Comparison of ENCODE assay signal across 8 cellular contexts in the genomic region with DNA sequence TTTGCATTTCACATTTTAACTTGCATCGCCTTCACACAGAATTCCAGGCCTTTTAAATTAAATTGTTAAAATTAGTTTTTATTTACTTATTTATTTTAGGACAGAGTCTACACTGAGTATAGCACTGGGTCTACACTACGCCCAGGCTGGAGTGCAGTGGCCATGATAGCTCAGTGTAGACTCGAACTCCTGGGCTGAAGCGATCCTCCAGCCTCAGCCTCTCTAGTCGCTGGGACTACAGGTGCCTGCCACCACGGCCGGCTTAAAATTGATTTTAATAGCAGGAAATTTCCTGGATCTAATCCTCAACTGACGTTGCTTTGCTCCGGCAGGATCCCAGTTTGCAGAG. TPM values are rescaled to one million over a fixed set of nuclear protein-coding genes. Genes with fewer than 3 reads are reported as not detected.
DNase-seq lines count a peak whose midpoint lies in the region; TF ChIP-seq lines count a peak whose summit lies in the region.

No MANE protein-coding gene starts in this region.

- peak overlapping the region; percentile 68 for H2AFZ ChIP-seq in neural progenitor cell (replicated peaks)

- POLR2A ChIA-PET in RWPE1 (lab: Yijun Ruan, JAX; ENCODE audit: low non-redundant PET) = no interaction called here

- peak overlapping the region; percentile 95 for H3K27ac Mint-ChIP-seq in neural progenitor cell

- peaks cover 7% of the 10 kb centered on the region for H3F3A ChIP-seq in neural progenitor cell (ENCODE audit: low read depth)

- H3K9me3 ChIP-seq in BLaER1 treated with 17β-estradiol and CSF1 and Interleukin-3, amounts not matched to agents 10 nM and 100 nM (replicated peaks in 1 of 11) = peaks cover 50 to 76% (median 52%) of the 10 kb centered on the region in 11 experiments
- H3K9me3 ChIP-seq in KOPT-K1 (ENCODE audit: insufficient read depth, low read length, poor library complexity, severe bottlenecking) = peaks cover 48% of the 10 kb centered on the region
- H3K9me3 ChIP-seq in neural progenitor cell (ENCODE audit: low read depth) = peaks cover 9% of the 10 kb centered on the region

- H3K4me1 Mint-ChIP-seq in neural progenitor cell = peaks cover 8% of the 10 kb centered on the region

- peak overlapping the region; percentile 76 to 99 (median 94) for H3K4me3 ChIP-seq in BLaER1 treated with 17β-estradiol and CSF1 and Interleukin-3, amounts not matched to agents 10 nM and 100 nM
- peak overlapping the region; percentile 81 for H3K4me3 ChIP-seq in epithelial cell of esophagus (ENCODE audit: low read length)
- peak overlapping the region; percentile 88 for H3K4me3 ChIP-seq in neural progenitor cell

- H3K4me3 Mint-ChIP-seq in neural progenitor cell = peak overlapping the region; percentile 97

- H3K79me2 ChIP-seq in neural progenitor cell (ENCODE audit: low read depth) = peaks cover 5% of the 10 kb centered on the region

- H4K20me1 ChIP-seq in BLaER1 treated with 17β-estradiol and CSF1 and Interleukin-3, amounts not matched to agents 10 nM and 100 nM = no peaks in the 10 kb centered on the region
- H4K20me1 ChIP-seq in neural progenitor cell (ENCODE audit: low read depth) = no peaks in the 10 kb centered on the region

- peak overlapping the region in 10 of 11 experiments; percentile 92 to 100 (median 99); a peak in 18 of 22 replicates for H3K9ac ChIP-seq in BLaER1 treated with 17β-estradiol and CSF1 and Interleukin-3, amounts not matched to agents 10 nM and 100 nM
- H3K9ac ChIP-seq in neural progenitor cell = no peak overlapping the region

- 0 out of 22 replicates have a peak overlapping the region, but pooled peaks of 1 of the 11 experiments have one; percentile 89 for H3K4me2 ChIP-seq in BLaER1 treated with 17β-estradiol and CSF1 and Interleukin-3, amounts not matched to agents 10 nM and 100 nM
- H3K4me2 ChIP-seq in neural progenitor cell = peak overlapping the region; percentile 87

- CTCF ChIA-PET in RWPE1 (lab: Yijun Ruan, JAX) = no interaction called here

- H3K36me3 Mint-ChIP-seq in neural progenitor cell = peaks cover 30% of the 10 kb centered on the region

- no peaks in the 10 kb centered on the region for H3K27me3 ChIP-seq in BLaER1 treated with 17β-estradiol and CSF1 and Interleukin-3, amounts not matched to agents 10 nM and 100 nM
- H3K27me3 ChIP-seq in neural progenitor cell = no peaks in the 10 kb centered on the region

- H3K36me3 ChIP-seq in BLaER1 treated with 17β-estradiol and CSF1 and Interleukin-3, amounts not matched to agents 10 nM and 100 nM = peaks cover 17 to 67% (median 49%) of the 10 kb centered on the region in 11 experiments
- H3K36me3 ChIP-seq in KOPT-K1 (ENCODE audit: insufficient read depth, low read length) = peaks cover 6% of the 10 kb centered on the region; the same call in 1 of the 2 replicates
- H3K36me3 ChIP-seq in neural progenitor cell = no peaks in the 10 kb centered on the region

- no peaks in the 10 kb centered on the region for H3K27me3 Mint-ChIP-seq in neural progenitor cell (ENCODE audit: insufficient read depth, low read depth)

- peak overlapping the region; percentile 93 to 100 (median 99); a peak in 21 of 22 replicates for H3K27ac ChIP-seq in BLaER1 treated with 17β-estradiol and CSF1 and Interleukin-3, amounts not matched to agents 10 nM and 100 nM
- peak overlapping the region; percentile 78 for H3K27ac ChIP-seq in KOPT-K1 (ENCODE audit: low read depth, low read length, poor library complexity, severe bottlenecking)
- no peak overlapping the region for H3K27ac ChIP-seq in neural progenitor cell
- no peak overlapping the region; the same call in 1 of the 2 replicates for H3K27ac ChIP-seq in RWPE1

- peaks cover 10 to 13% (median 11%) of the 10 kb centered on the region in 10 experiments; a peak in 19 of 20 replicates for H3K4me1 ChIP-seq in BLaER1 treated with 17β-estradiol and CSF1 and Interleukin-3, amounts not matched to agents 10 nM and 100 nM
- H3K4me1 ChIP-seq in neural progenitor cell = no peaks in the 10 kb centered on the region

- no peak for TF ChIP-seq CTCF in epithelial cell of esophagus (IDR thresholded peaks at IDR 0.05; ENCODE audit: insufficient read depth, low read depth, low read length, missing control alignments)
- TF ChIP-seq CTCF in neural progenitor cell (IDR thresholded peaks at IDR 0.05) = no peak
- TF ChIP-seq CTCF in RWPE1 (conservative IDR thresholded peaks at IDR 0.05; ENCODE audit: low read depth) = no peak

- no peak for DNase-seq in epithelial cell of esophagus (ENCODE audit: low read depth)
- no peak for DNase-seq in neural progenitor cell (ENCODE audit: low spot score)
- DNase-seq in GM19240 (ENCODE audit: insufficient read length, low spot score) = no peak
- DNase-seq in RWPE1 (ENCODE audit: low spot score) = no peak
- no peak for DNase-seq in hypothalamus (lab: John Stamatoyannopoulos, UW)
- DNase-seq in NCI-H774 (lab: John Stamatoyannopoulos, UW) = no peak

- peaks cover 43% of the 10 kb centered on the region for H3K9me3 Mint-ChIP-seq in neural progenitor cell

RNA-seq across cellular contexts. Expression of a gene that starts 0.3 kb away (rescaled TPM):
- 13.0 and 13.1 TPM in 2 replicates for total RNA-seq in neural progenitor cell (ENCODE audit: low replicate concordance)

RNA-seq across cellular contexts. Expression of a gene that starts 34.0 kb away (rescaled TPM):
- total RNA-seq in neural progenitor cell (ENCODE audit: low replicate concordance) = 26.3 and 56.1 TPM in 2 replicates

RNA-seq across cellular contexts. Expression of a gene that starts 38.8 kb away (rescaled TPM):
- total RNA-seq in neural progenitor cell (ENCODE audit: low replicate concordance) = 13.2 and 18.1 TPM in 2 replicates

Comparison
In these comparisons a context has a peak if more than half of its experiments do, and no peak if none do; other contexts are left out.
1. H3K27ac ChIP-seq: peak in BLaER1 treated with 17β-estradiol and CSF1 and Interleukin-3, amounts not matched to agents 10 nM and 100 nM (11 of 11) and KOPT-K1 (single experiment); none in neural progenitor cell (single experiment) and RWPE1 (single experiment).
2. Peak in every context shown above with its lines, with median percentiles within 50 percentile points of each other: H3K4me3 ChIP-seq.